In the genomic region with DNA sequence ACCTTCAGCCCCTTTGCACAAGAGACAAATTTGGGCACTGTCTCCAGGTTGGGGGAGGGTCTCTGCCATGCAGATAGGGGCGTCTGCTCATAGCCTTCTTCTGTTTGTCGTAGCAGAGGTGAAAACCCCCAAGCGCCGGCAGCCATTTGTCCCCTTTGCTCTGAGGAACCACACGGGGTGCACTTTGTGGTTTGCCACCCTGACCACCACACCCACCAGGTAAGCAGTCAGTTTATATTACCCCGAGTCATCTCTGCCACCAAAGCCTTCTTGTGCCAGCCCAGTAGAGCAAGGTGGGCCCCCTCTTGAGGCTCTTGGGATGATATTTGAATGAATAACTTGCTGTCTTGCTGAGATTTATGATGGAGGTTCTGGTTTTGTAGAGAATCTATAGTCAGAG, we compare ENCODE assay signal across 23 cellular contexts.
DNase-seq lines count a peak whose midpoint lies in the region; ATAC-seq and TF ChIP-seq lines count a peak whose summit lies in the region.
"Had no signal": no experiment of that assay in that cellular context is flagged by ENCODE, and none has a peak within 500 bp of the region (broad histone marks: within the 10 kb centered on the region; RNA-seq: fewer than 3 reads in every experiment).

No MANE protein-coding gene starts in this region.

- H3K27me3 Mint-ChIP-seq in activated T-cell treated with anti-CD3 and anti-CD28 coated beads, Interleukin-2, amount 50 U/mL, for 4 hours (ENCODE audit: low read depth) = no peaks in the 10 kb centered on the region
- H3K27me3 Mint-ChIP-seq in CD4-positive, alpha-beta T cell = no peaks in the 10 kb centered on the region
- no peaks in the 10 kb centered on the region for H3K27me3 Mint-ChIP-seq in activated naive CD8-positive, alpha-beta T cell

- H3K14ac ChIP-seq in trophoblast cell (ENCODE audit: low read length) = no peak overlapping the region

- H3K4me2 ChIP-seq in trophoblast cell (ENCODE audit: low read length) = no peak overlapping the region
- H3K4me2 ChIP-seq: SK-N-SH had no signal

- H3K36me3 ChIP-seq in trophoblast cell (ENCODE audit: control insufficient read depth in 1 of 2, insufficient read depth in 2 of 2, low read length in 2 of 2) = peaks cover 8 to 13% of the 10 kb centered on the region in 2 experiments

- H3K4me1 Mint-ChIP-seq in activated T-cell treated with anti-CD3 and anti-CD28 coated beads, Interleukin-2, amount 50 U/mL, for 4 hours (ENCODE audit: low read depth) = peaks cover 62% of the 10 kb centered on the region
- H3K4me1 Mint-ChIP-seq in CD4-positive, alpha-beta T cell (ENCODE audit: low read depth) = peaks cover 69% of the 10 kb centered on the region
- H3K4me1 Mint-ChIP-seq in activated naive CD8-positive, alpha-beta T cell (ENCODE audit: low read depth) = peaks cover 65% of the 10 kb centered on the region

- no peaks in the 10 kb centered on the region for H3K4me1 ChIP-seq in trophoblast cell (ENCODE audit: control insufficient read depth in 1 of 2, insufficient read depth in 2 of 2, low read length in 2 of 2)

- H2AFZ ChIP-seq in trophoblast cell (ENCODE audit: insufficient read depth, low read length, poor library complexity) = no peak overlapping the region
- H2AFZ ChIP-seq: GM23248 had no signal

- CTCF ChIA-PET in CD4-positive, alpha-beta T cell (lab: Charles Lee) = no interaction called here

- H3K4me3 ChIP-seq in trophoblast cell (ENCODE audit: low read depth, low read length) = no peak overlapping the region
- H3K4me3 ChIP-seq: GM12878, GM23248, tibial nerve had no signal

- no peak overlapping the region for H3K27ac ChIP-seq in CD4-positive, alpha-beta T cell (ENCODE audit: low read depth, low read length)
- H3K27ac ChIP-seq in trophoblast cell (ENCODE audit: low read depth, low read length) = no peak overlapping the region
- H3K27ac ChIP-seq: brain microvascular endothelial cell, GM23248, HL-60 had no signal

- no peaks in the 10 kb centered on the region for H3K9me3 Mint-ChIP-seq in activated T-cell treated with anti-CD3 and anti-CD28 coated beads, Interleukin-2, amount 50 U/mL, for 4 hours
- H3K9me3 Mint-ChIP-seq in CD4-positive, alpha-beta T cell = no peaks in the 10 kb centered on the region
- H3K9me3 Mint-ChIP-seq in activated naive CD8-positive, alpha-beta T cell (ENCODE audit: low read depth) = no peaks in the 10 kb centered on the region
- H3K9me3 Mint-ChIP-seq: CD14-positive monocyte, immature natural killer cell, WTC11 had no signal

- POLR2A ChIA-PET in CD4-positive, alpha-beta T cell (lab: Charles Lee) = no interaction called here

- H3K36me3 Mint-ChIP-seq in activated T-cell treated with anti-CD3 and anti-CD28 coated beads, Interleukin-2, amount 50 U/mL, for 4 hours (ENCODE audit: insufficient read depth) = peaks cover 33% of the 10 kb centered on the region
- peaks cover 63% of the 10 kb centered on the region for H3K36me3 Mint-ChIP-seq in CD4-positive, alpha-beta T cell (ENCODE audit: low read depth)
- peaks cover 23% of the 10 kb centered on the region for H3K36me3 Mint-ChIP-seq in activated naive CD8-positive, alpha-beta T cell

- no peak overlapping the region for H4K8ac ChIP-seq in trophoblast cell (ENCODE audit: low read depth, low read length)

- H3K79me1 ChIP-seq in trophoblast cell (ENCODE audit: low read length) = no peaks in the 10 kb centered on the region

- H3K27me3 ChIP-seq in CD4-positive, alpha-beta T cell (ENCODE audit: control insufficient read depth, insufficient read depth, low read length) = no peaks in the 10 kb centered on the region
- no peaks in the 10 kb centered on the region for H3K27me3 ChIP-seq in trophoblast cell (ENCODE audit: insufficient read depth, low read length)
- H3K27me3 ChIP-seq: brain microvascular endothelial cell, tibial nerve had no signal

- no peaks in the 10 kb centered on the region for H3K9me3 ChIP-seq in CD4-positive, alpha-beta T cell (ENCODE audit: control insufficient read depth, low read length)
- H3K9me3 ChIP-seq in trophoblast cell (ENCODE audit: insufficient read depth, low read depth, low read length) = no peaks in the 10 kb centered on the region
- H3K9me3 ChIP-seq: SK-N-SH, tibial nerve had no signal

- H2AK5ac ChIP-seq in trophoblast cell (ENCODE audit: low read length) = no peak overlapping the region

- no peak overlapping the region for H3K4me3 Mint-ChIP-seq in activated T-cell treated with anti-CD3 and anti-CD28 coated beads, Interleukin-2, amount 50 U/mL, for 4 hours
- H3K4me3 Mint-ChIP-seq in CD4-positive, alpha-beta T cell = no peak overlapping the region
- no peak overlapping the region for H3K4me3 Mint-ChIP-seq in activated naive CD8-positive, alpha-beta T cell
- H3K4me3 Mint-ChIP-seq: CD14-positive monocyte, immature natural killer cell, WTC11 had no signal

- no peak for TF ChIP-seq CTCF in CD4-positive, alpha-beta T cell (IDR thresholded peaks at IDR 0.05)

- peak overlapping the region; percentile 38 for H3K9ac ChIP-seq in trophoblast cell (ENCODE audit: low read length)
- H3K9ac ChIP-seq: GM23248, SK-N-SH had no signal

- intact Hi-C loops in CD4-positive, alpha-beta T cell (cut with DNase I, micrococcal nuclease) = loop anchor here in 1 of 2 experiments (10.0 kb wide), 1 partner anchor 273 kb away; a partner anchor contains a TSS
- intact Hi-C loops in sciatic nerve (cut with DNase I) = no loop called here

- peak; percentile 31 to 35 for DNase-seq in activated T-cell treated with anti-CD3 and anti-CD28 coated beads, Interleukin-2, amount 50 U/mL, for 48 hours
- DNase-seq in activated T-cell treated with anti-CD3 and anti-CD28 coated beads, Interleukin-2, amount 50 U/mL, for 4 hours = no peak
- no peak for DNase-seq in CD4-positive, alpha-beta T cell
- DNase-seq in trophoblast cell (no peak), sciatic nerve (ENCODE audit: low spot score) (no peak), NCI-H2081 treated with DMSO at 0.1 percent for 48 hours (lab: John Stamatoyannopoulos, UW) (no peak)
- DNase-seq: brain microvascular endothelial cell, cortex of kidney, GM23248, NCI-H1417 treated with DMSO at 0.1 percent for 48 hours, NCI-H524 treated with DMSO at 0.1 percent for 48 hours, nucleus accumbens, retina, SK-N-SH, T-helper 9 cell had no signal

- no peak overlapping the region for H2BK120ac ChIP-seq in trophoblast cell (ENCODE audit: insufficient read depth, low read length, poor library complexity)

- no peak overlapping the region for H2BK5ac ChIP-seq in trophoblast cell (ENCODE audit: low read depth, low read length, poor library complexity)

- H2BK12ac ChIP-seq in trophoblast cell (ENCODE audit: low read length) = no peak overlapping the region

- H3K79me2 ChIP-seq in trophoblast cell (ENCODE audit: control insufficient read depth, insufficient read depth, low read length, poor library complexity) = no peaks in the 10 kb centered on the region

- no CpG with 5 or more reads among the region's 6 CpGs for WGBS in trophoblast cell (ENCODE audit: extremely low coverage, insufficient coverage, insufficient read length)

- H4K91ac ChIP-seq in trophoblast cell (ENCODE audit: low read depth, low read length) = no peak overlapping the region

- no peak overlapping the region for H3K23ac ChIP-seq in trophoblast cell (ENCODE audit: low read length)

- no peak overlapping the region for H4K12ac ChIP-seq in trophoblast cell (ENCODE audit: low read depth, low read length)

- H3K27ac Mint-ChIP-seq in CD4-positive, alpha-beta T cell = peak overlapping the region; percentile 71
- H3K27ac Mint-ChIP-seq in activated naive CD8-positive, alpha-beta T cell = peak overlapping the region; percentile 59
- H3K27ac Mint-ChIP-seq: CD14-positive monocyte had no signal

- no peak for ATAC-seq in activated T-cell treated with anti-CD3 and anti-CD28 coated beads, Interleukin-2, amount 50 U/mL, for 4 hours
- ATAC-seq in CD4-positive, alpha-beta T cell (ENCODE audit: poor library complexity) = no peak
- ATAC-seq in GM19328 (IDR thresholded peaks at IDR 0.05; ENCODE audit: unreplicated experiment) = no peak
- ATAC-seq in sciatic nerve = no peak
- ATAC-seq: GM12878, WTC11 had no signal

- no peak overlapping the region for H3K4ac ChIP-seq in trophoblast cell (ENCODE audit: low read depth, low read length)

- H3K18ac ChIP-seq in trophoblast cell (ENCODE audit: low read length) = no peak overlapping the region

Comparison
In these comparisons a context has a peak if more than half of its experiments do, and no peak if none do; other contexts are left out.
1. DNase-seq: peak in activated T-cell treated with anti-CD3 and anti-CD28 coated beads, Interleukin-2, amount 50 U/mL, for 48 hours (2 of 2); none in activated T-cell treated with anti-CD3 and anti-CD28 coated beads, Interleukin-2, amount 50 U/mL, for 4 hours (single experiment), CD4-positive, alpha-beta T cell (0 of 10), trophoblast cell (0 of 2), sciatic nerve (single experiment) and NCI-H2081 treated with DMSO at 0.1 percent for 48 hours (single experiment).